1 cellular context compared by ENCODE assay signal in genomic region chr6:35916893-35917292, GRCh38.
TF ChIP-seq lines count a peak whose summit lies in the region.

No MANE protein-coding gene starts in this region.

TF ChIP-seq in GM12878, 131 proteins besides CTCF, POLR2A, EP300 and RAD21:
- TF ChIP-seq HDGF (IDR thresholded peaks at IDR 0.05) = 0 out of 2 replicates have a peak, but pooled peaks have one; percentile 33
